ENCODE assay signal across 12 cellular contexts in the genomic region with DNA sequence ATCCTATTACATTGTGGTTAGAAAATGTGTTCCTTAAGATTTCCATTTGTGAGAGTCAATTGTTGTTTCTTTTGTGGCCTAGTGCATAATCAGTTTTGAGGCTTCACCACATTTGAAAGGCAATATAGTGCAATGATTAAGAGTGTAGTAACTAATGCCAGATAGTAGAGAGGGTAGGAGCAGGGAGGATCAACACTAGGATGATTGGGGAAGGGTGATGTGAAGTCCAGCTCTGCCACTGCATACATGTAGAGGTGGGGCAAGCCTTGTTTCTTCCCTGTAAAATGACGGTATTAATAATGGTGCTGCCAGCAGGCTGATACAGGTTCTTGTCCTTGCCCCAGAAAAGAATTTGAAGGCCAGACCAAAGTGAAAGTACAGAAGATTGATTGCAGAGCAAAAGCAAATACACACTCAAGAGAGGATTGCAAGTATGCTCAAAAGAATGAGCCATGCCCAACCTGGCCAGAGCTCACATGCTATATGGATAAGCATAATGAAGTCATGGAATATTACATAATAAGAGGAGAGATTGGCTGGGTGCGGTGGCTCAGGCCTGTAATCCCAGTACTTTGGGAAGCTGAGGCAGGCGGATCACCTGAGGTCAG. TPM values are rescaled to one million over a fixed set of nuclear protein-coding genes. Genes with fewer than 3 reads are reported as not detected.
A peak's percentile ranks its signal among the peaks of the same experiment; 100 is the strongest.
DNase-seq lines count a peak whose midpoint lies in the region; ATAC-seq and TF ChIP-seq lines count a peak whose summit lies in the region.
"Had no signal": no experiment of that assay in that cellular context is flagged by ENCODE, and none has a peak within 500 bp of the region (broad histone marks: within the 10 kb centered on the region; RNA-seq: fewer than 3 reads in every experiment).

No MANE protein-coding gene starts in this region.

- intact Hi-C loops in activated T-helper 2 cell treated with anti-CD3 and anti-CD28 coated beads, Interferon-gamma antibody, Interleukin-2, Interleukin-4, amounts not matched to agents 10 μg/mL and 5 μg/mL and 100 μg/mL, durations not matched to agents 14 hours and 24 hours and 36 hours (cut with micrococcal nuclease), result no loop called here
- intact Hi-C loops in spleen (cut with DNase I; ENCODE audit: low total_unique reads) (loop anchor here (10.0 kb wide), 1 partner anchor 51 kb away; no protein-coding TSS in a partner anchor), PC-9 (cut with micrococcal nuclease; ENCODE audit: unreplicated experiment) (no loop called here)

- H3K4me2 ChIP-seq in PC-9, result no peak overlapping the region

- no peaks in the 10 kb centered on the region for H3K27me3 Mint-ChIP-seq in T-helper 2 cell treated with Interferon-gamma antibody and Interleukin-4, amounts not matched to agents 5 μg/mL and 100 μg/mL, for 36 hours (ENCODE audit: low read depth)
- H3K27me3 Mint-ChIP-seq in activated T-helper 2 cell treated with anti-CD3 and anti-CD28 coated beads, Interferon-gamma antibody, Interleukin-2, Interleukin-4, amounts not matched to agents 10 μg/mL and 5 μg/mL and 100 μg/mL, durations not matched to agents 14 hours and 24 hours and 36 hours (ENCODE audit: low read depth), result no peaks in the 10 kb centered on the region

- H3K9me3 ChIP-seq in spleen (peaks cover 0 to 12% (median 9%) of the 10 kb centered on the region in 8 donors), PC-9 (ENCODE audit: insufficient read depth, low read depth) (peaks cover under 1% of the 10 kb centered on the region)
- H3K9me3 ChIP-seq: SJSA1 had no signal

- H3K27ac ChIP-seq in spleen, result peak overlapping the region in 6 of 8 donors; percentile 9 to 66 (median 24)
- H3K27ac ChIP-seq in PC-9, result no peak overlapping the region
- H3K27ac ChIP-seq: parathyroid adenoma, SJSA1 had no signal

- no peak for DNase-seq in T-helper 2 cell treated with Interferon-gamma antibody and Interleukin-4, amounts not matched to agents 5 μg/mL and 100 μg/mL, for 36 hours (ENCODE audit: low spot score)
- DNase-seq in T-helper 2 cell (no peak), fibroblast of the aortic adventitia (ENCODE audit: low read depth) (peak; percentile 75), spleen (no peak), PC-9 (no peak), NCI-H146 treated with DMSO at 0.1 percent for 48 hours (lab: John Stamatoyannopoulos, UW; ENCODE audit: unreplicated experiment) (no peak)
- no peak for DNase-seq in activated T-helper 2 cell treated with anti-CD3 and anti-CD28 coated beads, Interferon-gamma antibody, Interleukin-2, Interleukin-4, amounts not matched to agents 10 μg/mL and 5 μg/mL and 100 μg/mL, durations not matched to agents 14 hours and 24 hours and 36 hours (ENCODE audit: low spot score)
- DNase-seq: activated gamma-delta T cell treated with Interleukin-2 at 50 U/mL for 16 hours, heart right ventricle had no signal

- peak overlapping the region; percentile 56 for H3K4me3 Mint-ChIP-seq in T-helper 2 cell treated with Interferon-gamma antibody and Interleukin-4, amounts not matched to agents 5 μg/mL and 100 μg/mL, for 36 hours
- peak overlapping the region; percentile 30 for H3K4me3 Mint-ChIP-seq in activated T-helper 2 cell treated with anti-CD3 and anti-CD28 coated beads, Interferon-gamma antibody, Interleukin-2, Interleukin-4, amounts not matched to agents 10 μg/mL and 5 μg/mL and 100 μg/mL, durations not matched to agents 14 hours and 24 hours and 36 hours (ENCODE audit: low read depth)

- no peak overlapping the region for H2AFZ ChIP-seq in PC-9
- H2AFZ ChIP-seq: parathyroid adenoma had no signal

- POLR2A ChIA-PET in PC-9 (lab: Charles Lee; ENCODE audit: unreplicated experiment), result no interaction called here

- H3K4me1 Mint-ChIP-seq in T-helper 2 cell treated with Interferon-gamma antibody and Interleukin-4, amounts not matched to agents 5 μg/mL and 100 μg/mL, for 36 hours (ENCODE audit: low read depth), result peaks cover 71% of the 10 kb centered on the region
- H3K4me1 Mint-ChIP-seq in activated T-helper 2 cell treated with anti-CD3 and anti-CD28 coated beads, Interferon-gamma antibody, Interleukin-2, Interleukin-4, amounts not matched to agents 10 μg/mL and 5 μg/mL and 100 μg/mL, durations not matched to agents 14 hours and 24 hours and 36 hours (ENCODE audit: low read depth), result peaks cover 68% of the 10 kb centered on the region

- H3K4me3 ChIP-seq in fibroblast of the aortic adventitia (ENCODE audit: low read depth, low read length) (no peak overlapping the region), spleen (peak overlapping the region in 1 of 8 donors; percentile 31), PC-9 (no peak overlapping the region)
- H3K4me3 ChIP-seq: heart right ventricle, SJSA1 had no signal

- H3K9me2 ChIP-seq in PC-9 (ENCODE audit: insufficient read depth), result no peaks in the 10 kb centered on the region

- peaks cover 0 to 72% (median 24%) of the 10 kb centered on the region in 6 donors for H3K36me3 ChIP-seq in spleen
- H3K36me3 ChIP-seq in PC-9 (ENCODE audit: low read depth), result peaks cover 3% of the 10 kb centered on the region

- H3K27me3 ChIP-seq in spleen (replicated peaks in 1 of 7), result no peaks in the 10 kb centered on the region
- H3K27me3 ChIP-seq in PC-9 (ENCODE audit: insufficient read depth, low read depth), result no peaks in the 10 kb centered on the region
- H3K27me3 ChIP-seq: heart right ventricle, SJSA1 had no signal

- H3K79me2 ChIP-seq in PC-9 (ENCODE audit: low read depth), result peaks cover 37% of the 10 kb centered on the region
- H3K79me2 ChIP-seq: parathyroid adenoma had no signal

- peaks cover 6% of the 10 kb centered on the region for H3K9me3 Mint-ChIP-seq in T-helper 2 cell treated with Interferon-gamma antibody and Interleukin-4, amounts not matched to agents 5 μg/mL and 100 μg/mL, for 36 hours
- peaks cover 10% of the 10 kb centered on the region for H3K9me3 Mint-ChIP-seq in activated T-helper 2 cell treated with anti-CD3 and anti-CD28 coated beads, Interferon-gamma antibody, Interleukin-2, Interleukin-4, amounts not matched to agents 10 μg/mL and 5 μg/mL and 100 μg/mL, durations not matched to agents 14 hours and 24 hours and 36 hours

- no peak for TF ChIP-seq CTCF in fibroblast of the aortic adventitia (IDR thresholded peaks at IDR 0.05; ENCODE audit: insufficient read depth, low read length)
- no peak for TF ChIP-seq CTCF in spleen (IDR thresholded peaks at IDR 0.05 in 8 of 11, conservative IDR thresholded peaks at IDR 0.05 in 3 of 11)
- TF ChIP-seq CTCF in PC-9 (conservative IDR thresholded peaks at IDR 0.05), result no peak

- H4K20me1 ChIP-seq in PC-9 (ENCODE audit: insufficient read depth), result no peaks in the 10 kb centered on the region

- CTCF ChIA-PET in PC-9 (lab: Charles Lee), result no interaction called here

- 74 to 93% (median 81%) methylated on average over 3 of the region's 3 CpGs for WGBS in spleen, 5 donors

- no TSS peak for BruUV-seq in PC-9 (replicated peaks; lab: Mats Ljungman, UMichigan)

- H3K4me1 ChIP-seq in spleen, result peaks cover 60 to 93% (median 85%) of the 10 kb centered on the region in 6 donors
- peaks cover under 1% of the 10 kb centered on the region; the same call in 1 of the 2 replicates for H3K4me1 ChIP-seq in PC-9 (replicated peaks; ENCODE audit: insufficient read depth)
- H3K4me1 ChIP-seq: parathyroid adenoma had no signal

- H3K36me3 Mint-ChIP-seq in T-helper 2 cell treated with Interferon-gamma antibody and Interleukin-4, amounts not matched to agents 5 μg/mL and 100 μg/mL, for 36 hours (ENCODE audit: low read depth), result peaks cover 83% of the 10 kb centered on the region
- H3K36me3 Mint-ChIP-seq in activated T-helper 2 cell treated with anti-CD3 and anti-CD28 coated beads, Interferon-gamma antibody, Interleukin-2, Interleukin-4, amounts not matched to agents 10 μg/mL and 5 μg/mL and 100 μg/mL, durations not matched to agents 14 hours and 24 hours and 36 hours (ENCODE audit: low read depth), result peaks cover 86% of the 10 kb centered on the region

- ATAC-seq in GM19035 (IDR thresholded peaks at IDR 0.05; ENCODE audit: unreplicated experiment), result no peak

- no peak for TF ChIP-seq POLR2A in spleen (IDR thresholded peaks at IDR 0.05)

- H3F3A ChIP-seq in PC-9 (ENCODE audit: insufficient read depth, low read depth), result no peaks in the 10 kb centered on the region; the same call in 1 of the 2 replicates

- peak overlapping the region; percentile 13 for H3K27ac Mint-ChIP-seq in T-helper 2 cell treated with Interferon-gamma antibody and Interleukin-4, amounts not matched to agents 5 μg/mL and 100 μg/mL, for 36 hours
- peak overlapping the region; percentile 57 for H3K27ac Mint-ChIP-seq in activated T-helper 2 cell treated with anti-CD3 and anti-CD28 coated beads, Interferon-gamma antibody, Interleukin-2, Interleukin-4, amounts not matched to agents 10 μg/mL and 5 μg/mL and 100 μg/mL, durations not matched to agents 14 hours and 24 hours and 36 hours

RNA-seq across cellular contexts. Expression of a gene that starts 8.0 kb away (rescaled TPM):
- total RNA-seq in activated T-helper 2 cell treated with anti-CD3 and anti-CD28 coated beads, Interferon-gamma antibody, Interleukin-2, Interleukin-4, amounts not matched to agents 10 μg/mL and 5 μg/mL and 100 μg/mL, durations not matched to agents 14 hours and 24 hours and 36 hours, result 153 and 158 TPM in 2 replicates
- total RNA-seq in fibroblast of the aortic adventitia (ENCODE audit: low replicate concordance) (151 and 169 TPM in 2 replicates), spleen (100 to 1,000 TPM; 202 to 327 (median 270) TPM), PC-9 (2021) (50.2 and 61.7 TPM in 2 replicates)
- 100 to 1,000 TPM in 2 of 3 donors, 10 to 100 TPM in 1; 97.5 to 120 (median 118) TPM for polyA plus RNA-seq in spleen
